8 cellular contexts compared by ENCODE assay signal in the genomic region with DNA sequence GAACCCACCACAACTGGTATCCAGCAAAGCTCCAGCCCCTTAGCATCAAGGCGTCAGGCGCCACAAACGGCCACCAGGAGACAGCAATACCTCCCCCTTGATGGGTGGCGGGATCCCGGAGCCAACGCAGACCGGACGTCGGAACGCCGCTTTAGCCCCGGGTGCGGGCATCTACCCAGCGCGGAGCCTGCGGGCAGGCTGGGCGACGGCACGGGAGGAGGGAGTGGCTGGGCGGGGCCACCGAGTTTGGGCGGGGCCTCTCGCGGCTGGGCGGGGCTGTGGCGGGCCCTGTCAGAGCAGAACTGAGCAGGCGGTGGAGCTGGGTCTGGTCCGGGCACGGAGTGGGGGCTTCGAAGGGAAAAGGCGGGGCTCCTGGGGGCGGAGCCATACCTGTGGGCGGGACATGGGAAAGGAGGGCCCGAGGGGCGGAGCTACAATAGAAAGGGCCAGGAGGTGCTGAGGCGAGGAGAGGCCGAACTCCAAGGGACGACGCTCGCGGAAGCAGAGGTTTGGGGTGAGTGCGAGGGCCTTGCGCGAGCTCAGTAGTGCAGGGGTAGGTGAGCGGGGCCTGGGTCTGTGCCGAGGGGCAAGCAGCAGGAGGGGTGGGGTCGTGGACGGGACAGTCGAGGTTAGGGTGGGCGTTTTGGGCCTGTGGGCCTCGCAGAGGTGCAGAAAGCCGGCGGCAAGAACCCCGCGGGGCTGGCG. TPM values are rescaled to one million over a fixed set of nuclear protein-coding genes. Genes with fewer than 3 reads are reported as not detected.
DNase-seq lines count a peak whose midpoint lies in the region; ATAC-seq, FAIRE-seq and TF ChIP-seq lines count a peak whose summit lies in the region.

No MANE protein-coding gene starts in this region.

- intact Hi-C loops in stomach (cut with DNase I; ENCODE audit: low total_unique reads), result loop anchor here (10.0 kb wide), 1 partner anchor 190 kb away; no protein-coding TSS in a partner anchor

- H3K4me1 ChIP-seq in neuron (ENCODE audit: insufficient read depth, low read length), result peaks cover 3% of the 10 kb centered on the region
- peaks cover 13 to 30% (median 22%) of the 10 kb centered on the region in 4 donors for H3K4me1 ChIP-seq in stomach

- H3K27ac ChIP-seq in stomach, result peak overlapping the region; percentile 59 to 87 (median 82)

- peak; percentile 54 for ATAC-seq in GM21786 (IDR thresholded peaks at IDR 0.05; ENCODE audit: unreplicated experiment)

- H3K27me3 ChIP-seq in neuron (ENCODE audit: insufficient read depth, low read length) (no peaks in the 10 kb centered on the region), stomach (no peaks in the 10 kb centered on the region)

- H3K4me3 ChIP-seq in LNCaP clone FGC (ENCODE audit: low read depth, low read length) (peak overlapping the region; percentile 57), neuron (ENCODE audit: low read length) (peak overlapping the region; percentile 70), stomach (peak overlapping the region; percentile 66 to 88 (median 82))

- H3K36me3 ChIP-seq in neuron (ENCODE audit: insufficient read depth, low read length) (no peaks in the 10 kb centered on the region), stomach (no peaks in the 10 kb centered on the region)

- TF ChIP-seq EP300 in stomach (IDR thresholded peaks at IDR 0.05), result no peak

- 0 to 1% (median 1%) methylated on average over 37 to 56 of the region's 56 CpGs for WGBS in stomach, 5 donors

- no peak for TF ChIP-seq CTCF in LNCaP clone FGC (IDR thresholded peaks at IDR 0.05; ENCODE audit: control insufficient read depth, extremely low read depth, insufficient read depth)
- TF ChIP-seq CTCF in stomach (IDR thresholded peaks at IDR 0.05), result no peak

- DNase-seq in DMS79 (lab: John Stamatoyannopoulos, UW) (peak; percentile 65), LNCaP clone FGC (ENCODE audit: low read depth) (peak; percentile 60), SIG-M5 (lab: John Stamatoyannopoulos, UW) (peak; percentile 20), frontal cortex (ENCODE audit: low spot score in 2 of 2) (peak; percentile 88 to 94), stomach (peak; percentile 94)
- peak; percentile 92 for DNase-seq in activated naive CD4-positive, alpha-beta T cell treated with Interleukin-2 at 50 U/mL for 16 hours

- FAIRE-seq in frontal cortex (lab: Jason Lieb, UNC), result no peak

- peak overlapping the region; percentile 49 for H2AFZ ChIP-seq in neuron (ENCODE audit: low read depth, low read length)

- H3K9me3 ChIP-seq in neuron (ENCODE audit: low read length) (no peaks in the 10 kb centered on the region), stomach (no peaks in the 10 kb centered on the region)

- TF ChIP-seq POLR2A in stomach (IDR thresholded peaks at IDR 0.05), result no peak

RNA-seq across cellular contexts. Expression of a gene that starts 40.2 kb away (rescaled TPM):
- total RNA-seq in frontal cortex (59.1 TPM), stomach (10 to 100 TPM in 2 of 5 donors, 1 to 10 TPM in 3; 2.7 to 35.8 (median 9.6) TPM)
- polyA plus RNA-seq in stomach, result 1 to 10 TPM in 2 of 3 donors, under 1 TPM in 1; 0.76 to 5.7 (median 4.0) TPM

Comparison
In these comparisons a context has a peak if more than half of its experiments do, and no peak if none do; other contexts are left out.
1. Peak in every context shown above with its lines: DNase-seq, ATAC-seq, H3K4me3 ChIP-seq and H3K27ac ChIP-seq.
2. DNase-seq: peak in every context shown above with its lines; median percentile 94 in stomach; 92 in activated naive CD4-positive, alpha-beta T cell treated with Interleukin-2 at 50 U/mL for 16 hours; 91 in frontal cortex; 65 in DMS79; 60 in LNCaP clone FGC; 20 in SIG-M5.